20 cellular contexts compared by ENCODE assay signal in genomic region chr3:122406198-122406597, GRCh38. TPM values are rescaled to one million over a fixed set of nuclear protein-coding genes. Genes with fewer than 3 reads are reported as not detected.
A peak's percentile ranks its signal among the peaks of the same experiment; 100 is the strongest.
DNase-seq lines count a peak whose midpoint lies in the region; ATAC-seq and TF ChIP-seq lines count a peak whose summit lies in the region.
"Had no signal": no experiment of that assay in that cellular context is flagged by ENCODE, and none has a peak within 500 bp of the region (broad histone marks: within the 10 kb centered on the region; RNA-seq: fewer than 3 reads in every experiment).

No MANE protein-coding gene starts in this region.

- H3K27ac Mint-ChIP-seq in activated CD4-positive, alpha-beta T cell treated with anti-CD3 and anti-CD28 coated beads, Interleukin-2, amount 10 ng/mL, durations not matched to agents 24 days and 14 days: no peak overlapping the region

- H3K9me3 ChIP-seq in gastrocnemius medialis: no peaks in the 10 kb centered on the region
- no peaks in the 10 kb centered on the region for H3K9me3 ChIP-seq in aorta (ENCODE audit: control insufficient read depth, low read length)
- H3K9me3 ChIP-seq: A549 had no signal

- H3K27me3 ChIP-seq in gastrocnemius medialis: no peaks in the 10 kb centered on the region
- no peaks in the 10 kb centered on the region for H3K27me3 ChIP-seq in aorta (ENCODE audit: control insufficient read depth in 1 of 2, insufficient read depth in 2 of 2, low read length in 1 of 2)

- H3K36me3 Mint-ChIP-seq in activated CD4-positive, alpha-beta T cell treated with anti-CD3 and anti-CD28 coated beads, Interleukin-2, amount 10 ng/mL, durations not matched to agents 24 days and 14 days (ENCODE audit: low read depth): peaks cover 68% of the 10 kb centered on the region

- peak; percentile 61 for ATAC-seq in GM18870 (IDR thresholded peaks at IDR 0.05; ENCODE audit: unreplicated experiment)
- ATAC-seq in gastrocnemius medialis: peak; percentile 52 to 75
- no peak for ATAC-seq in aorta (ENCODE audit: low FRiP score)
- ATAC-seq: A549 had no signal

- intact Hi-C loops in activated CD4-positive, alpha-beta T cell treated with anti-CD3 and anti-CD28 coated beads, Interleukin-2, amount 10 ng/mL, durations not matched to agents 24 days and 14 days (cut with micrococcal nuclease): no loop called here
- intact Hi-C loops in gastrocnemius medialis (cut with DNase I; ENCODE audit: low total_unique reads): no loop called here
- intact Hi-C loops in aorta (cut with DNase I): no loop called here

- H3K27ac ChIP-seq in gastrocnemius medialis (peak overlapping the region; percentile 73 to 89 (median 76)), aorta (ENCODE audit: low read depth in 1 of 2, low read length in 2 of 2) (no peak overlapping the region)
- H3K27ac ChIP-seq: A549 had no signal

- TF ChIP-seq CTCF in gastrocnemius medialis (IDR thresholded peaks at IDR 0.05 in 4 of 5, conservative IDR thresholded peaks at IDR 0.05 in 1 of 5): no peak

- no peak overlapping the region for H3K4me3 Mint-ChIP-seq in activated CD4-positive, alpha-beta T cell treated with anti-CD3 and anti-CD28 coated beads, Interleukin-2, amount 10 ng/mL, durations not matched to agents 24 days and 14 days
- H3K4me3 Mint-ChIP-seq: brain had no signal

- H3K4me3 ChIP-seq in gastrocnemius medialis: no peak overlapping the region
- H3K4me3 ChIP-seq in aorta (ENCODE audit: low read length in 2 of 2): no peak overlapping the region
- H3K4me3 ChIP-seq: A549 had no signal

- WGBS in aorta, 2 donors: 82 to 91% methylated on average over 4 of the region's 4 CpGs

- peaks cover 0 to 32% of the 10 kb centered on the region in 2 donors for H3K36me3 ChIP-seq in gastrocnemius medialis
- H3K36me3 ChIP-seq in aorta (ENCODE audit: control insufficient read depth in 1 of 2, insufficient read depth in 2 of 2, low read length in 1 of 2): peaks cover 4 to 11% of the 10 kb centered on the region in 2 donors

- no peak for TF ChIP-seq POLR2A in gastrocnemius medialis (IDR thresholded peaks at IDR 0.05)

- in situ Hi-C loops in gastrocnemius medialis (cut with MboI; ENCODE audit: low sequenced_read_pairs in 4 of 4): no loop called here

- H3K9me3 Mint-ChIP-seq in activated CD4-positive, alpha-beta T cell treated with anti-CD3 and anti-CD28 coated beads, Interleukin-2, amount 10 ng/mL, durations not matched to agents 24 days and 14 days: no peaks in the 10 kb centered on the region
- H3K9me3 Mint-ChIP-seq: brain had no signal

- DNase-seq in activated CD4-positive, alpha-beta T cell treated with anti-CD3 and anti-CD28 coated beads for 48 hours: peak; percentile 28
- no peak for DNase-seq in activated CD4-positive, alpha-beta T cell treated with anti-CD3 and anti-CD28 coated beads, Interleukin-2, amount 10 ng/mL, durations not matched to agents 24 days and 14 days
- peak; percentile 50 for DNase-seq in NOMO-1 treated with DMSO at 0.1 percent for 48 hours (lab: John Stamatoyannopoulos, UW; ENCODE audit: unreplicated experiment)
- DNase-seq in gastrocnemius medialis: no peak
- no peak for DNase-seq in GM03348 (ENCODE audit: low spot score)
- no peak for DNase-seq in GM19240 (ENCODE audit: insufficient read length, low spot score)
- no peak for DNase-seq in aorta
- DNase-seq: activated gamma-delta T cell treated with Interleukin-2 at 50 U/mL for 16 hours; C1 segment of cervical spinal cord; cortex of kidney; hypothalamus; KG1; midbrain; NCI-H1417; NCI-H2171 treated with DMSO at 0.1 percent for 48 hours; NCI-H748 treated with DMSO at 0.1 percent for 48 hours; stimulated activated CD4-positive, alpha-beta T cell treated with anti-CD3 and anti-CD28 coated beads, Interleukin-15, amount 100 ng/mL, for 24 hours had no signal

- no peaks in the 10 kb centered on the region for H3K27me3 Mint-ChIP-seq in activated CD4-positive, alpha-beta T cell treated with anti-CD3 and anti-CD28 coated beads, Interleukin-2, amount 10 ng/mL, durations not matched to agents 24 days and 14 days
- H3K27me3 Mint-ChIP-seq: brain had no signal

- peaks cover 14% of the 10 kb centered on the region for H3K4me1 Mint-ChIP-seq in activated CD4-positive, alpha-beta T cell treated with anti-CD3 and anti-CD28 coated beads, Interleukin-2, amount 10 ng/mL, durations not matched to agents 24 days and 14 days

- peaks cover 8 to 26% of the 10 kb centered on the region in 2 donors for H3K4me1 ChIP-seq in gastrocnemius medialis
- no peaks in the 10 kb centered on the region for H3K4me1 ChIP-seq in aorta (ENCODE audit: control insufficient read depth in 1 of 2, insufficient read depth in 2 of 2, low read length in 2 of 2)

RNA-seq across cellular contexts. Expression of gene WDR5B, which starts 9.7 kb away (rescaled TPM):
- total RNA-seq in activated CD4-positive, alpha-beta T cell treated with anti-CD3 and anti-CD28 coated beads, Interleukin-2, amount 10 ng/mL, durations not matched to agents 24 days and 14 days: 4.8 and 4.9 TPM in 2 replicates
- total RNA-seq in gastrocnemius medialis (1 to 10 TPM; 1.4 to 3.0 (median 2.1) TPM), aorta (1 to 10 TPM; 4.2 to 4.3 TPM)
- 1 to 10 TPM; 1.6 to 4.1 TPM for polyA plus RNA-seq in aorta

RNA-seq across cellular contexts. Expression of gene FAM162A, which starts 22.2 kb away (rescaled TPM):
- total RNA-seq in activated CD4-positive, alpha-beta T cell treated with anti-CD3 and anti-CD28 coated beads, Interleukin-2, amount 10 ng/mL, durations not matched to agents 24 days and 14 days: 77.8 and 84.9 TPM in 2 replicates
- total RNA-seq in gastrocnemius medialis (10 to 100 TPM; 18.8 to 52.4 (median 43.3) TPM), aorta (10 to 100 TPM; 23.7 to 35.2 TPM)
- 10 to 100 TPM; 53.3 to 57.7 TPM for polyA plus RNA-seq in aorta

RNA-seq across cellular contexts. Expression of gene MIX23, which starts 23.2 kb away (rescaled TPM):
- total RNA-seq in activated CD4-positive, alpha-beta T cell treated with anti-CD3 and anti-CD28 coated beads, Interleukin-2, amount 10 ng/mL, durations not matched to agents 24 days and 14 days: 119 and 126 TPM in 2 replicates
- total RNA-seq in gastrocnemius medialis (10 to 100 TPM; 16.5 to 26.0 (median 23.7) TPM), aorta (10 to 100 TPM; 10.6 to 18.6 TPM)
- polyA plus RNA-seq in aorta: 10 to 100 TPM; 13.2 to 17.3 TPM

Comparison
In these comparisons a context has a peak if more than half of its experiments do, and no peak if none do; other contexts are left out.
1. DNase-seq: peak in activated CD4-positive, alpha-beta T cell treated with anti-CD3 and anti-CD28 coated beads for 48 hours (single experiment) and NOMO-1 treated with DMSO at 0.1 percent for 48 hours (single experiment); none in activated CD4-positive, alpha-beta T cell treated with anti-CD3 and anti-CD28 coated beads, Interleukin-2, amount 10 ng/mL, durations not matched to agents 24 days and 14 days (single experiment), gastrocnemius medialis (0 of 2), GM03348 (single experiment), GM19240 (single experiment) and aorta (0 of 2).
2. H3K27ac ChIP-seq: peak in gastrocnemius medialis (4 of 4); none in aorta (0 of 2).